In genomic region chr14:75877292-75877691, GRCh38 we compare ENCODE assay signal across 11 cellular contexts.
DNase-seq lines count a peak whose midpoint lies in the region; ATAC-seq, FAIRE-seq and TF ChIP-seq lines count a peak whose summit lies in the region.
"Had no signal": no experiment of that assay in that cellular context is flagged by ENCODE, and none has a peak within 500 bp of the region (broad histone marks: within the 10 kb centered on the region; RNA-seq: fewer than 3 reads in every experiment).

No MANE protein-coding gene starts in this region.

- H3K27me3 ChIP-seq in SK-N-SH (ENCODE audit: insufficient read depth) (no peaks in the 10 kb centered on the region), sigmoid colon (no peaks in the 10 kb centered on the region)
- H3K27me3 ChIP-seq: ascending aorta, stomach had no signal

- WGBS in SK-N-SH (ENCODE audit: low lambda C conversion rate) = 50% methylated on average over 1 of the region's 1 CpG
- WGBS in sigmoid colon, 2 donors = 81 to 95% methylated on average over 1 of the region's 1 CpG

- POLR2A ChIA-PET in SK-N-SH (lab: Yijun Ruan, JAX) = no interaction called here

- H3K4me2 ChIP-seq in SK-N-SH = peak overlapping the region; percentile 38; the same call in 1 of the 2 replicates

- no peak overlapping the region for H3K4me3 ChIP-seq in SK-N-SH (ENCODE audit: low read depth in 2 of 2, low read length in 1 of 2)
- H3K4me3 ChIP-seq in sigmoid colon = no peak overlapping the region
- H3K4me3 ChIP-seq: ascending aorta, stomach had no signal

- H2AFZ ChIP-seq in SK-N-SH (ENCODE audit: low read depth) = no peak overlapping the region

- FAIRE-seq in H54 (lab: Jason Lieb, UNC) (peak; percentile 97), D721Med (lab: Jason Lieb, UNC) (no peak)
- FAIRE-seq: G401.6 had no signal

- H3K9ac ChIP-seq in SK-N-SH = peak overlapping the region; percentile 32; the same call in 1 of the 2 replicates

- H3K9me3 ChIP-seq in SK-N-SH (no peaks in the 10 kb centered on the region), sigmoid colon (no peaks in the 10 kb centered on the region)
- H3K9me3 ChIP-seq: ascending aorta, stomach had no signal

- no peaks in the 10 kb centered on the region for H4K20me1 ChIP-seq in SK-N-SH (ENCODE audit: insufficient read depth)

- H3K36me3 ChIP-seq in SK-N-SH (replicated peaks in 1 of 2; ENCODE audit: control insufficient read depth in 1 of 2, insufficient read depth in 2 of 2, low read length in 1 of 2) (peaks cover 0 to 1% of the 10 kb centered on the region in 2 experiments), sigmoid colon (no peaks in the 10 kb centered on the region)
- H3K36me3 ChIP-seq: ascending aorta had no signal

- H3K27ac ChIP-seq in SK-N-SH (ENCODE audit: low read depth in 2 of 2, low read length in 1 of 2) (peak overlapping the region in 1 of 2 experiments; percentile 97; a peak in 3 of 4 replicates), sigmoid colon (peak overlapping the region; percentile 5 to 49 (median 27))

- H3K4me1 ChIP-seq in SK-N-SH (ENCODE audit: control insufficient read depth in 1 of 2, insufficient read depth in 2 of 2, low read depth in 1 of 2, low read length in 1 of 2) (peaks cover 6 to 49% of the 10 kb centered on the region in 2 experiments), sigmoid colon (peaks cover 0 to 21% (median 17%) of the 10 kb centered on the region in 4 donors)

- DNase-seq in H54 (ENCODE audit: insufficient read length, low spot score) (no peak), SK-N-SH (no peak), fibroblast of peridontal ligament (ENCODE audit: extremely low read depth) (peak; percentile 97), sigmoid colon (no peak), D721Med (ENCODE audit: insufficient read length, low spot score) (no peak)
- DNase-seq: GOT3, stomach had no signal

- intact Hi-C loops in sigmoid colon (cut with DNase I) = no loop called here

- ATAC-seq in GM19452 (IDR thresholded peaks at IDR 0.05; ENCODE audit: unreplicated experiment) (no peak), GM19455 (IDR thresholded peaks at IDR 0.05; ENCODE audit: unreplicated experiment) (no peak)

- no peak for TF ChIP-seq EP300 in SK-N-SH (IDR thresholded peaks at IDR 0.05; ENCODE audit: borderline replicate concordance in 1 of 2, low read depth in 1 of 2, low read length in 1 of 2)
- no peak for TF ChIP-seq EP300 in sigmoid colon (IDR thresholded peaks at IDR 0.05)

- H3K79me2 ChIP-seq in SK-N-SH (ENCODE audit: insufficient read depth) = no peaks in the 10 kb centered on the region

- no peak for TF ChIP-seq RAD21 in SK-N-SH (IDR thresholded peaks at IDR 0.05; ENCODE audit: low read length)

- H3K9me2 ChIP-seq in SK-N-SH = no peaks in the 10 kb centered on the region

- CTCF ChIA-PET in SK-N-SH (lab: Yijun Ruan, JAX) = interaction anchor here (1.0 to 2.1 kb wide), 2 partner anchors 30 to 76 kb away, joined by 3 to 8 read pairs; no protein-coding TSS in a partner anchor

- peaks cover 41% of the 10 kb centered on the region for H3F3A ChIP-seq in SK-N-SH (replicated peaks; ENCODE audit: insufficient read depth)

- TF ChIP-seq POLR2A in H54 (IDR thresholded peaks at IDR 0.05; ENCODE audit: low read depth, low read length) (no peak), sigmoid colon (IDR thresholded peaks at IDR 0.05) (no peak)

- TF ChIP-seq CTCF in SK-N-SH (IDR thresholded peaks at IDR 0.05) (no peak), sigmoid colon (IDR thresholded peaks at IDR 0.05) (no peak), D721Med (IDR thresholded peaks at IDR 0.05; ENCODE audit: insufficient read depth, missing control alignments) (no peak)

TF ChIP-seq in SK-N-SH, 30 proteins besides CTCF, POLR2A, EP300 and RAD21 (continues in another document):
- TF ChIP-seq GABPA (IDR thresholded peaks at IDR 0.05; ENCODE audit: low read depth) = no peak
- no peak for TF ChIP-seq RFX5 (IDR thresholded peaks at IDR 0.05; ENCODE audit: low read length)
- no peak for TF ChIP-seq FOSL2 (IDR thresholded peaks at IDR 0.05; ENCODE audit: borderline replicate concordance, low read depth)
- TF ChIP-seq YY1 (IDR thresholded peaks at IDR 0.05; ENCODE audit: low read depth) = no peak
- no peak for TF ChIP-seq REST (IDR thresholded peaks at IDR 0.05; ENCODE audit: low read depth, low read length)
- no peak for TF ChIP-seq TAF1 (IDR thresholded peaks at IDR 0.05; ENCODE audit: borderline replicate concordance, low read depth, low read length)
- TF ChIP-seq PBX3 (IDR thresholded peaks at IDR 0.05) = peak; percentile 67
- TF ChIP-seq ELF1 (IDR thresholded peaks at IDR 0.05) = no peak
- no peak for TF ChIP-seq MXI1 (IDR thresholded peaks at IDR 0.05; ENCODE audit: low read depth, low read length)
- no peak for TF ChIP-seq ZBTB33 (IDR thresholded peaks at IDR 0.05; ENCODE audit: borderline replicate concordance, low read depth)
- peak; percentile 10; the same call in 1 of the 2 replicates for TF ChIP-seq RXRA (IDR thresholded peaks at IDR 0.05; ENCODE audit: borderline replicate concordance, low read depth)
- peak; percentile 58; the same call in 1 of the 2 replicates for TF ChIP-seq NFIC (IDR thresholded peaks at IDR 0.05; ENCODE audit: borderline replicate concordance)
- TF ChIP-seq TCF12 (IDR thresholded peaks at IDR 0.05) = peak; percentile 71; the same call in 1 of the 2 replicates
- no peak for TF ChIP-seq SMC3 (IDR thresholded peaks at IDR 0.05; ENCODE audit: low read depth, low read length)
- no peak for TF ChIP-seq GATA2 (CRISPR knock-in tag; IDR thresholded peaks at IDR 0.05)
- no peak for TF ChIP-seq POLR2AphosphoS5 (IDR thresholded peaks at IDR 0.05; ENCODE audit: low read depth, low read length)
- TF ChIP-seq FOXM1 (IDR thresholded peaks at IDR 0.05; ENCODE audit: low read depth) = no peak
- TF ChIP-seq CHD2 (IDR thresholded peaks at IDR 0.05; ENCODE audit: low read length, partially characterized antibody) = no peak
- TF ChIP-seq USF2 (IDR thresholded peaks at IDR 0.05; ENCODE audit: borderline replicate concordance, low read depth, low read length) = no peak
- no peak for TF ChIP-seq SIN3A (IDR thresholded peaks at IDR 0.05; ENCODE audit: borderline replicate concordance, low read depth, low read length)
